ENCODE assay signal across 31 cellular contexts in the genomic region with DNA sequence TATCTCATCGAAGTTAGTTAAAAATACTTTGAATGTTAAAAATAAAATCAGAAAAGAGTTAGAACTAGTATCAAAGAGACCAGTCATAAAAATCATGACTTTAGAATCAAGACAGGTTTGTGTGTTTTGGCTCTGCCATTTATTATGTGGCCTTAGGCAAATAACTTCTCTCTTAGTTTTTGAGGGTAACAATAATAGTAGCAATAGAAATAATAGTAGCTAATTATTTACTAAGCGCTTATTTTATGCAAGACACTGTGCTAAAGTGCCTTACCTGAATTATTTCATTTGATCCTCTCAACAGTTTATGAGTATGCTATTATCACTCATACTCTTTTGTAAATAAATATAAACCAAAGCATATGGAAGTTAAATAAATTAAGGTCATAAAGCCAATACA.
"Had no signal": no experiment of that assay in that cellular context is flagged by ENCODE, and none has a peak within 500 bp of the region (broad histone marks: within the 10 kb centered on the region; RNA-seq: fewer than 3 reads in every experiment).

No MANE protein-coding gene starts in this region.

- H3K4me1 ChIP-seq: ascending aorta had no signal

- ATAC-seq: activated CD4-positive, alpha-beta T cell treated with anti-CD3 and anti-CD28 coated beads for 36 hours; activated CD4-positive, CD25-positive, alpha-beta regulatory T cell treated with anti-CD3 and anti-CD28 coated beads, Interleukin-2, amount 50 U/mL, for 24 hours; activated CD8-positive, alpha-beta memory T cell treated with anti-CD3 and anti-CD28 coated beads, Interleukin-2, amount 10 ng/mL, durations not matched to agents 7 days and 5 days; activated CD8-positive, alpha-beta T cell treated with anti-CD3 and anti-CD28 coated beads, Interleukin-2, amount 10 ng/mL, durations not matched to agents 7 days and 5 days; activated naive CD8-positive, alpha-beta T cell treated with anti-CD3 and anti-CD28 coated beads, Interleukin-2, amount 50 U/mL, for 24 hours; WTC11 had no signal

- H3K4me3 ChIP-seq: ascending aorta, cardiac muscle cell had no signal

- H3K27me3 ChIP-seq: ascending aorta, cardiac muscle cell had no signal

- DNase-seq: activated CD4-positive, alpha-beta memory T cell treated with anti-CD3 and anti-CD28 coated beads, Interleukin-2, amount 10 ng/mL, durations not matched to agents 7 days and 5 days; activated CD4-positive, alpha-beta T cell treated with anti-CD3 and anti-CD28 coated beads for 1 hour; activated CD4-positive, alpha-beta T cell treated with anti-CD3 and anti-CD28 coated beads for 36 hours; activated CD4-positive, alpha-beta T cell treated with anti-CD3 and anti-CD28 coated beads for 48 hours; activated CD4-positive, alpha-beta T cell treated with anti-CD3 and anti-CD28 coated beads, Interleukin-2, amount 10 ng/mL, durations not matched to agents 7 days and 5 days; activated CD4-positive, alpha-beta T cell treated with anti-CD3 and anti-CD28 coated beads, Interleukin-2, amount 50 U/mL, for 48 hours; activated CD4-positive, CD25-positive, alpha-beta regulatory T cell; activated CD8-positive, alpha-beta memory T cell treated with anti-CD3 and anti-CD28 coated beads for 24 hours; activated CD8-positive, alpha-beta memory T cell treated with anti-CD3 and anti-CD28 coated beads, Interleukin-2, amount 10 ng/mL, durations not matched to agents 7 days and 5 days; activated CD8-positive, alpha-beta memory T cell treated with anti-CD3 and anti-CD28 coated beads, Interleukin-2, amount 50 U/mL, for 48 hours; activated CD8-positive, alpha-beta T cell treated with anti-CD3 and anti-CD28 coated beads, Interleukin-2, amount 10 ng/mL, durations not matched to agents 7 days and 5 days; activated effector memory CD4-positive, alpha-beta T cell treated with Interleukin-2 at 50 U/mL for 16 hours; activated gamma-delta T cell; activated naive CD4-positive, alpha-beta T cell treated with anti-CD3 and anti-CD28 coated beads, Interleukin-2, amount 10 ng/mL, durations not matched to agents 7 days and 5 days; activated naive CD4-positive, alpha-beta T cell treated with Interleukin-2 at 50 U/mL for 16 hours; activated naive CD8-positive, alpha-beta T cell treated with anti-CD3 and anti-CD28 coated beads, Interleukin-2, amount 10 ng/mL, durations not matched to agents 7 days and 5 days; activated naive CD8-positive, alpha-beta T cell treated with anti-CD3 and anti-CD28 coated beads, Interleukin-2, amount 50 U/mL, for 24 hours; activated T-cell treated with anti-CD3 and anti-CD28 coated beads, Interleukin-2, amount 50 U/mL, for 24 hours; activated T-cell treated with anti-CD3 and anti-CD28 coated beads, Interleukin-2, amount 50 U/mL, for 48 hours; amygdala; anterior cingulate cortex; caudate nucleus; cerebellar nuclear complex; T-helper 2 cell; T-helper 9 cell; WERI-Rb-1 had no signal

- H3K27ac ChIP-seq: ascending aorta, cardiac muscle cell, WERI-Rb-1 had no signal

- H3K9me3 ChIP-seq: ascending aorta had no signal

- FAIRE-seq: bronchial epithelial cell had no signal
